Comparison of ENCODE assay signal across 8 cellular contexts in genomic region chr19:5804516-5805464, GRCh38. TPM values are rescaled to one million over a fixed set of nuclear protein-coding genes. Genes with fewer than 3 reads are reported as not detected.
DNase-seq lines count a peak whose midpoint lies in the region; ATAC-seq and TF ChIP-seq lines count a peak whose summit lies in the region.

TSS of gene NRTN (plus strand) at chr19:5805067. CDS start at chr19:5824166, 19,099 bp downstream.

- DNase-seq in NCI-H748 (lab: John Stamatoyannopoulos, UW; ENCODE audit: unreplicated experiment) (peak; percentile 61), NCI-H748 treated with DMSO at 0.1 percent for 48 hours (lab: John Stamatoyannopoulos, UW) (no peak), T-helper 22 cell (ENCODE audit: low read depth) (peak; percentile 32), chondrocyte (ENCODE audit: low spot score) (no peak), mucosa of descending colon (peak in 2 of 3 donors; percentile 62 to 74), SK-N-DZ (ENCODE audit: low spot score) (no peak)

- H3K36me3 Mint-ChIP-seq in chondrocyte (ENCODE audit: low read depth), result no peaks in the 10 kb centered on the region

- H3K9me3 Mint-ChIP-seq in chondrocyte (ENCODE audit: low read depth), result no peaks in the 10 kb centered on the region

- peaks cover 9% of the 10 kb centered on the region for H3K27me3 Mint-ChIP-seq in chondrocyte (ENCODE audit: low read depth)

- H3K27ac Mint-ChIP-seq in chondrocyte (ENCODE audit: unreplicated experiment), result no peak within 1 kb of the TSS

- H3K4me3 Mint-ChIP-seq in chondrocyte (ENCODE audit: unreplicated experiment), result peak within 1 kb of the TSS; percentile 51

- H3K4me3 ChIP-seq in mucosa of descending colon, result no peak within 1 kb of the TSS

- no peaks in the 10 kb centered on the region for H3K36me3 ChIP-seq in mucosa of descending colon (ENCODE audit: low read depth)

- intact Hi-C loops in mucosa of descending colon (cut with DNase I, micrococcal nuclease), result loop anchor here in 1 of 2 donors (5.0 kb wide), 1 partner anchor 88 kb away; no protein-coding TSS in a partner anchor

- no peak for TF ChIP-seq CTCF in chondrocyte (IDR thresholded peaks at IDR 0.05)
- no peak for TF ChIP-seq CTCF in mucosa of descending colon (IDR thresholded peaks at IDR 0.05)

- H3K4me1 Mint-ChIP-seq in chondrocyte (ENCODE audit: low read depth), result peaks cover 9% of the 10 kb centered on the region

- ATAC-seq in mucosa of descending colon (peak; percentile 58), HG03159 (IDR thresholded peaks at IDR 0.05; ENCODE audit: unreplicated experiment) (no peak), HG03025 (IDR thresholded peaks at IDR 0.05; ENCODE audit: low FRiP score, unreplicated experiment) (no peak)

- no peaks in the 10 kb centered on the region for H3K9me3 ChIP-seq in mucosa of descending colon

- peaks cover 23% of the 10 kb centered on the region for H3K4me1 ChIP-seq in mucosa of descending colon (ENCODE audit: low read depth)

RNA-seq across cellular contexts. Expression of gene NRTN, which starts in this region (rescaled TPM):
- total RNA-seq in chondrocyte, result 0.54 to 0.77 TPM in 2 of 3 replicates, not detected in the other
- total RNA-seq in mucosa of descending colon, result 10 to 100 TPM in 1 of 3 donors, 1 to 10 TPM in 1, under 1 TPM in 1; 0.64 to 11.3 (median 1.4) TPM
- 1.0 and 1.3 TPM in 2 replicates for polyA plus RNA-seq in SK-N-DZ (2014; cell fraction: cytosol; rRNA removed)
- polyA plus RNA-seq in SK-N-DZ (2014; cell fraction: nucleus; rRNA removed), result 0.75 TPM in 1 of 2 replicates, not detected in the other

Comparison
In these comparisons a context has a peak if more than half of its experiments do, and no peak if none do; other contexts are left out.
1. DNase-seq: peak in NCI-H748 (single experiment), T-helper 22 cell (single experiment) and mucosa of descending colon (2 of 3); none in NCI-H748 treated with DMSO at 0.1 percent for 48 hours (single experiment), chondrocyte (single experiment) and SK-N-DZ (single experiment).